In genomic region chr19:49888478-49888901, GRCh38 we compare ENCODE assay signal across 16 cellular contexts. TPM values are rescaled to one million over a fixed set of nuclear protein-coding genes. Genes with fewer than 3 reads are reported as not detected.
A peak's percentile ranks its signal among the peaks of the same experiment; 100 is the strongest.
DNase-seq lines count a peak whose midpoint lies in the region; ATAC-seq and TF ChIP-seq lines count a peak whose summit lies in the region.
"Had no signal": no experiment of that assay in that cellular context is flagged by ENCODE, and none has a peak within 500 bp of the region (broad histone marks: within the 10 kb centered on the region; RNA-seq: fewer than 3 reads in every experiment).

No MANE protein-coding gene starts in this region.

- H3K27ac Mint-ChIP-seq in IgD-negative memory B cell (peak overlapping the region in 2 of 3 donors; percentile 32 to 81), immature natural killer cell (no peak overlapping the region)
- H3K27ac Mint-ChIP-seq in stimulated activated effector memory CD8-positive, alpha-beta T cell treated with anti-CD3 and anti-CD28 coated beads, Interleukin-12 subunit alpha, Interleukin-12 subunit beta, amount 100 ng/mL, for 72 hours, result peak overlapping the region; percentile 67
- H3K27ac Mint-ChIP-seq: activated CD8-positive, alpha-beta memory T cell treated with anti-CD3 and anti-CD28 coated beads, Interleukin-2, amount 10 ng/mL, durations not matched to agents 7 days and 5 days; brain had no signal

- ATAC-seq in stimulated activated effector memory CD8-positive, alpha-beta T cell treated with anti-CD3 and anti-CD28 coated beads, Interleukin-12 subunit alpha, Interleukin-12 subunit beta, amount 100 ng/mL, for 72 hours, result no peak
- ATAC-seq in HG03095 (IDR thresholded peaks at IDR 0.05; ENCODE audit: unreplicated experiment) (no peak), gastroesophageal sphincter (no peak)
- ATAC-seq: activated CD8-positive, alpha-beta memory T cell treated with anti-CD3 and anti-CD28 coated beads, Interleukin-2, amount 10 ng/mL, durations not matched to agents 7 days and 5 days had no signal

- H3K4me1 ChIP-seq in gastroesophageal sphincter, result peaks cover 0 to 17% (median 11%) of the 10 kb centered on the region in 3 donors

- TF ChIP-seq CTCF in gastroesophageal sphincter (IDR thresholded peaks at IDR 0.05), result no peak

- DNase-seq in NCI-H748 (lab: John Stamatoyannopoulos, UW; ENCODE audit: unreplicated experiment), result peak; percentile 79
- no peak for DNase-seq in NCI-H748 treated with DMSO at 0.1 percent for 48 hours (lab: John Stamatoyannopoulos, UW)
- peak; percentile 69 for DNase-seq in NCI-H69 (lab: John Stamatoyannopoulos, UW)
- no peak for DNase-seq in stimulated activated effector memory CD8-positive, alpha-beta T cell treated with anti-CD3 and anti-CD28 coated beads, Interleukin-12 subunit alpha, Interleukin-12 subunit beta, amount 100 ng/mL, for 72 hours (ENCODE audit: low spot score in 2 of 2)
- no peak for DNase-seq in immature natural killer cell
- DNase-seq: activated CD4-positive, alpha-beta T cell treated with anti-CD3 and anti-CD28 coated beads for 1 hour; activated CD8-positive, alpha-beta memory T cell treated with anti-CD3 and anti-CD28 coated beads, Interleukin-2, amount 10 ng/mL, durations not matched to agents 7 days and 5 days; spleen had no signal

- H3K4me1 Mint-ChIP-seq in IgD-negative memory B cell (peaks cover 0 to 9% (median 4%) of the 10 kb centered on the region in 3 donors), immature natural killer cell (peaks cover 0 to 13% of the 10 kb centered on the region in 2 donors)
- H3K4me1 Mint-ChIP-seq in stimulated activated effector memory CD8-positive, alpha-beta T cell treated with anti-CD3 and anti-CD28 coated beads, Interleukin-12 subunit alpha, Interleukin-12 subunit beta, amount 100 ng/mL, for 72 hours, result peaks cover 50% of the 10 kb centered on the region

- H3K4me3 Mint-ChIP-seq in IgD-negative memory B cell (peak overlapping the region in 1 of 4 donors; percentile 87), immature natural killer cell (no peak overlapping the region)
- H3K4me3 Mint-ChIP-seq in stimulated activated effector memory CD8-positive, alpha-beta T cell treated with anti-CD3 and anti-CD28 coated beads, Interleukin-12 subunit alpha, Interleukin-12 subunit beta, amount 100 ng/mL, for 72 hours, result peak overlapping the region; percentile 92
- H3K4me3 Mint-ChIP-seq: activated CD8-positive, alpha-beta memory T cell treated with anti-CD3 and anti-CD28 coated beads, Interleukin-2, amount 10 ng/mL, durations not matched to agents 7 days and 5 days; brain had no signal

- no peak for TF ChIP-seq POLR2A in gastroesophageal sphincter (IDR thresholded peaks at IDR 0.05)

- no CpG with 5 or more reads among the region's 21 CpGs for WGBS in gastroesophageal sphincter (ENCODE audit: low coverage in 1 of 2), 2 donors

- no peak for TF ChIP-seq EP300 in gastroesophageal sphincter (IDR thresholded peaks at IDR 0.05)

- H3K36me3 Mint-ChIP-seq in IgD-negative memory B cell, result no peaks in the 10 kb centered on the region
- no peaks in the 10 kb centered on the region for H3K36me3 Mint-ChIP-seq in stimulated activated effector memory CD8-positive, alpha-beta T cell treated with anti-CD3 and anti-CD28 coated beads, Interleukin-12 subunit alpha, Interleukin-12 subunit beta, amount 100 ng/mL, for 72 hours
- peaks cover under 1 to 11% (median 9%) of the 10 kb centered on the region in 3 donors for H3K36me3 Mint-ChIP-seq in immature natural killer cell

- peaks cover 0 to 59% of the 10 kb centered on the region in 2 donors for H3K36me3 ChIP-seq in gastroesophageal sphincter

- H3K27me3 ChIP-seq in gastroesophageal sphincter, result peaks cover 34% of the 10 kb centered on the region
- H3K27me3 ChIP-seq: vagina had no signal

- H3K4me3 ChIP-seq in gastroesophageal sphincter, result no peak overlapping the region
- H3K4me3 ChIP-seq: BLaER1 treated with 17β-estradiol and CSF1 and Interleukin-3, amounts not matched to agents 10 nM and 100 nM; coronary artery; heart right ventricle; spleen; vagina had no signal

- no peak overlapping the region for H3K27ac ChIP-seq in gastroesophageal sphincter
- H3K27ac ChIP-seq: BLaER1 treated with 17β-estradiol and CSF1 and Interleukin-3, amounts not matched to agents 10 nM and 100 nM; coronary artery; heart right ventricle; spleen; vagina had no signal

- H3K9me3 ChIP-seq in gastroesophageal sphincter, result no peaks in the 10 kb centered on the region
- H3K9me3 ChIP-seq: heart right ventricle, spleen, vagina had no signal

- H3K9me3 Mint-ChIP-seq in IgD-negative memory B cell (no peaks in the 10 kb centered on the region), immature natural killer cell (peaks cover 0 to 3% (median 0%) of the 10 kb centered on the region in 6 donors)
- H3K9me3 Mint-ChIP-seq in stimulated activated effector memory CD8-positive, alpha-beta T cell treated with anti-CD3 and anti-CD28 coated beads, Interleukin-12 subunit alpha, Interleukin-12 subunit beta, amount 100 ng/mL, for 72 hours, result no peaks in the 10 kb centered on the region

- H3K27me3 Mint-ChIP-seq in IgD-negative memory B cell, result no peaks in the 10 kb centered on the region
- peaks cover 0 to 7% (median 2%) of the 10 kb centered on the region in 3 donors for H3K27me3 Mint-ChIP-seq in immature natural killer cell (ENCODE audit: low read depth in 3 of 3)
- H3K27me3 Mint-ChIP-seq: activated CD8-positive, alpha-beta memory T cell treated with anti-CD3 and anti-CD28 coated beads, Interleukin-2, amount 10 ng/mL, durations not matched to agents 7 days and 5 days had no signal

RNA-seq across cellular contexts. Expression of gene IL4I1, which starts 8.2 kb away (rescaled TPM):
- polyA plus RNA-seq in IgD-negative memory B cell, result 0.39 TPM
- under 1 TPM in 2 of 3 donors, not detected in 1; 0.27 to 0.40 TPM for polyA plus RNA-seq in immature natural killer cell
- total RNA-seq in gastroesophageal sphincter, result 1 to 10 TPM in 1 of 4 donors, under 1 TPM in 1, not detected in 2; 0.39 to 1.2 TPM
- total RNA-seq: vagina had no signal

RNA-seq across cellular contexts. Expression of gene TBC1D17, which starts 11.0 kb away (rescaled TPM):
- polyA plus RNA-seq in IgD-negative memory B cell, result 19.1 TPM
- 10 to 100 TPM in 1 of 3 donors, 1 to 10 TPM in 2; 7.1 to 18.4 (median 7.3) TPM for polyA plus RNA-seq in immature natural killer cell
- 10 to 100 TPM; 25.1 to 41.9 (median 37.3) TPM for total RNA-seq in gastroesophageal sphincter

RNA-seq across cellular contexts. Expression of gene AKT1S1, which starts 11.3 kb away (rescaled TPM):
- polyA plus RNA-seq in IgD-negative memory B cell, result 5.0 TPM
- 1 to 10 TPM; 2.5 to 4.7 (median 3.3) TPM for polyA plus RNA-seq in immature natural killer cell
- 10 to 100 TPM; 14.4 to 24.6 (median 19.7) TPM for total RNA-seq in gastroesophageal sphincter

RNA-seq across cellular contexts. Expression of gene PNKP, which starts 21.1 kb away (rescaled TPM):
- polyA plus RNA-seq in IgD-negative memory B cell (56.3 TPM), immature natural killer cell (10 to 100 TPM; 36.4 to 55.1 (median 41.4) TPM)
- total RNA-seq in gastroesophageal sphincter, result 10 to 100 TPM; 12.5 to 64.3 (median 29.4) TPM

RNA-seq across cellular contexts. Expression of gene PTOV1, which starts 37.5 kb away (rescaled TPM):
- 45.0 TPM for polyA plus RNA-seq in IgD-negative memory B cell
- polyA plus RNA-seq in immature natural killer cell, result 10 to 100 TPM; 32.0 to 59.7 (median 41.4) TPM
- 10 to 100 TPM; 52.9 to 89.1 (median 60.0) TPM for total RNA-seq in gastroesophageal sphincter

Comparison
In these comparisons a context has a peak if more than half of its experiments do, and no peak if none do; other contexts are left out.
1. DNase-seq: peak in NCI-H748 (single experiment) and NCI-H69 (single experiment); none in NCI-H748 treated with DMSO at 0.1 percent for 48 hours (single experiment), stimulated activated effector memory CD8-positive, alpha-beta T cell treated with anti-CD3 and anti-CD28 coated beads, Interleukin-12 subunit alpha, Interleukin-12 subunit beta, amount 100 ng/mL, for 72 hours (0 of 2) and immature natural killer cell (0 of 3).
2. H3K27ac Mint-ChIP-seq: peak in IgD-negative memory B cell (2 of 3) and stimulated activated effector memory CD8-positive, alpha-beta T cell treated with anti-CD3 and anti-CD28 coated beads, Interleukin-12 subunit alpha, Interleukin-12 subunit beta, amount 100 ng/mL, for 72 hours (single experiment); none in immature natural killer cell (0 of 6).